ENCODE assay signal across 26 cellular contexts in the genomic region with DNA sequence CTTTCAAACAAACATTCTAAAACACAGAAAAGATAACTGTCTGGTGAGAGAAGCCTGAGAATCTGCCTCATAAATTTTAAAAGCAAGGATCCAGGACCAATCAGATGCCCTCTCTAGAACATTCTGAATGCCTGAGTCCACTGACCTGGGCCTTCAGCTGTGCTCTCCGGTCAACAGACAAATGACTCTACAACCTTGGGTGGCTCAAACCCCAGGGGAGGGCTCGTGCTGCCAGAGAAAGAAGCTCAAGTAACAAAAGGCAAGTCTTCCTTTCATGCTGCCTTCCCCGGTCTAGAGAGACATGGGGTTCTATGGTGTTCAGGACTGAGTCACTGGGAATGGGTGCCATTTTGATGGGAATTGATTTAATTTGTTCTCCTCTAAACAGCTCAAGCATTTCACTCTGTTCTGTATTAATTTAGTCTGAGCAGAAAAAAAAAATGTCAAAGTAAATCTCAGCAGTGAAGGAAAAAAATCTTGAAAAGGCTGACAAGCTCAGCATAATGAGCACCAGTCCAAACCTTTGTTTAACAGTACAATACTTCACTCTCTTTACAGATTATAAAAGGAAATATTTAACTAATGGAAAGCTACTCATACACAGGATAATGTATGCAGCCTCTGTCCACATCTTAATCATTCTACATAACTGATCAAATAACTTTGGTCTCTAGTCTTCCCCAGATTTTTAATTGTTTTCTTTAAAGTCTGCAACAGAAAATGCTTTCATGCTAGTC.
DNase-seq lines count a peak whose midpoint lies in the region; ATAC-seq and TF ChIP-seq lines count a peak whose summit lies in the region.
"Had no signal": no experiment of that assay in that cellular context is flagged by ENCODE, and none has a peak within 500 bp of the region (broad histone marks: within the 10 kb centered on the region; RNA-seq: fewer than 3 reads in every experiment).

No MANE protein-coding gene starts in this region.

- no peaks in the 10 kb centered on the region for H3K79me1 ChIP-seq in mesendoderm (ENCODE audit: low read length)

- H3K9me3 Mint-ChIP-seq in nephron progenitor cell (peaks cover 8% of the 10 kb centered on the region), type B pancreatic cell (peaks cover 9% of the 10 kb centered on the region)
- no peaks in the 10 kb centered on the region for H3K9me3 Mint-ChIP-seq in CD8-positive, alpha-beta memory T cell
- H3K9me3 Mint-ChIP-seq: activated T-helper 17 cell treated with anti-CD3 and anti-CD28 coated beads, Interleukin-2, amount 50 U/mL, for 72 hours; stimulated activated naive CD8-positive, alpha-beta T cell treated with anti-CD3 and anti-CD28 coated beads, Interleukin-15, Interleukin-2, amounts not matched to agents 100 ng/mL and 50 ng/mL, for 24 hours had no signal

- H3K4ac ChIP-seq in mesendoderm (ENCODE audit: low read depth, low read length): no peak overlapping the region

- no peak overlapping the region for H3K23ac ChIP-seq in mesendoderm (ENCODE audit: low read length)

- TF ChIP-seq POLR2A in heart left ventricle (IDR thresholded peaks at IDR 0.05) (no peak), esophagus muscularis mucosa (IDR thresholded peaks at IDR 0.05; ENCODE audit: low read depth) (no peak)

- no peak overlapping the region for H3K27ac Mint-ChIP-seq in nephron progenitor cell
- H3K27ac Mint-ChIP-seq in type B pancreatic cell: peak overlapping the region; percentile 32
- no peak overlapping the region for H3K27ac Mint-ChIP-seq in CD8-positive, alpha-beta memory T cell
- H3K27ac Mint-ChIP-seq: activated naive CD8-positive, alpha-beta T cell; activated T-helper 17 cell treated with anti-CD3 and anti-CD28 coated beads, Interleukin-2, amount 50 U/mL, for 72 hours; mesothelial cell of epicardium; stimulated activated naive CD8-positive, alpha-beta T cell treated with anti-CD3 and anti-CD28 coated beads, Interleukin-15, Interleukin-2, amounts not matched to agents 100 ng/mL and 50 ng/mL, for 24 hours had no signal

- H3K9ac ChIP-seq in mesendoderm (ENCODE audit: low read length): no peak overlapping the region
- H3K9ac ChIP-seq: SK-N-SH had no signal

- ATAC-seq in Right ventricle myocardium superior (ENCODE audit: poor library complexity): no peak
- no peak for ATAC-seq in heart left ventricle
- ATAC-seq: activated T-helper 17 cell treated with anti-CD3 and anti-CD28 coated beads, Interleukin-2, amount 50 U/mL, for 72 hours; HepG2 had no signal

- no peaks in the 10 kb centered on the region for H3K79me2 ChIP-seq in mesendoderm (ENCODE audit: control insufficient read depth, insufficient read depth, low read length)

- H4K8ac ChIP-seq in mesendoderm (ENCODE audit: low read depth, low read length): no peak overlapping the region

- H3K4me2 ChIP-seq in mesendoderm (ENCODE audit: low read length): no peak overlapping the region
- H3K4me2 ChIP-seq: SK-N-SH had no signal

- H2BK15ac ChIP-seq in mesendoderm (replicated peaks; ENCODE audit: low read depth): no peak overlapping the region

- H3K27ac ChIP-seq in heart left ventricle (peak overlapping the region in 5 of 12 donors; percentile 5 to 41 (median 21)), esophagus muscularis mucosa (replicated peaks in 1 of 4) (peak overlapping the region in 3 of 4 donors; percentile 15 to 38 (median 25)), mesendoderm (ENCODE audit: low read depth, low read length) (no peak overlapping the region)
- H3K27ac ChIP-seq in CD8-positive, alpha-beta memory T cell (ENCODE audit: low read depth, low read length): no peak overlapping the region
- H3K27ac ChIP-seq: breast epithelium, HL-60 had no signal

- CTCF ChIA-PET in CD8-positive, alpha-beta memory T cell (lab: Charles Lee): interaction anchor here (0.9 kb wide), 1 partner anchor 9 kb away, joined by 3 read pairs; no protein-coding TSS in a partner anchor

- TF ChIP-seq EP300 in esophagus muscularis mucosa (IDR thresholded peaks at IDR 0.05): no peak

- H3K36me3 Mint-ChIP-seq in nephron progenitor cell (ENCODE audit: low read depth): peaks cover 10% of the 10 kb centered on the region
- no peaks in the 10 kb centered on the region for H3K36me3 Mint-ChIP-seq in type B pancreatic cell
- no peaks in the 10 kb centered on the region for H3K36me3 Mint-ChIP-seq in CD8-positive, alpha-beta memory T cell
- H3K36me3 Mint-ChIP-seq: mesothelial cell of epicardium had no signal

- H3K4me3 Mint-ChIP-seq in nephron progenitor cell: no peak overlapping the region
- H3K4me3 Mint-ChIP-seq in type B pancreatic cell: no peak overlapping the region
- no peak overlapping the region for H3K4me3 Mint-ChIP-seq in CD8-positive, alpha-beta memory T cell
- H3K4me3 Mint-ChIP-seq: activated naive CD8-positive, alpha-beta T cell; activated T-helper 17 cell treated with anti-CD3 and anti-CD28 coated beads, Interleukin-2, amount 50 U/mL, for 72 hours; mesothelial cell of epicardium; stimulated activated naive CD8-positive, alpha-beta T cell treated with anti-CD3 and anti-CD28 coated beads, Interleukin-15, Interleukin-2, amounts not matched to agents 100 ng/mL and 50 ng/mL, for 24 hours had no signal

- H3K27me3 Mint-ChIP-seq in nephron progenitor cell (ENCODE audit: low read depth, poor library complexity) (peaks cover 5% of the 10 kb centered on the region), type B pancreatic cell (no peaks in the 10 kb centered on the region)
- H3K27me3 Mint-ChIP-seq in CD8-positive, alpha-beta memory T cell: peaks cover 4 to 12% of the 10 kb centered on the region in 2 donors

- TF ChIP-seq CTCF in heart left ventricle (IDR thresholded peaks at IDR 0.05) (no peak), esophagus muscularis mucosa (IDR thresholded peaks at IDR 0.05) (no peak), nephron progenitor cell (IDR thresholded peaks at IDR 0.05) (no peak), type B pancreatic cell (conservative IDR thresholded peaks at IDR 0.05) (no peak), foreskin fibroblast (IDR thresholded peaks at IDR 0.05; ENCODE audit: low read depth, low read length) (no peak)

- H3K36me3 ChIP-seq in heart left ventricle (no peaks in the 10 kb centered on the region), esophagus muscularis mucosa (no peaks in the 10 kb centered on the region), mesendoderm (ENCODE audit: control insufficient read depth, insufficient read depth, low read length) (no peaks in the 10 kb centered on the region)
- H3K36me3 ChIP-seq in CD8-positive, alpha-beta memory T cell (ENCODE audit: insufficient read depth, low read length): no peaks in the 10 kb centered on the region
- H3K36me3 ChIP-seq: breast epithelium, tibial nerve had no signal

- H3K4me1 ChIP-seq in heart left ventricle (peaks cover 0 to 43% (median 7%) of the 10 kb centered on the region in 12 donors), esophagus muscularis mucosa (peaks cover under 1 to 70% (median 64%) of the 10 kb centered on the region in 4 donors), mesendoderm (ENCODE audit: control insufficient read depth, low read depth, low read length) (no peaks in the 10 kb centered on the region)
- no peaks in the 10 kb centered on the region for H3K4me1 ChIP-seq in CD8-positive, alpha-beta memory T cell (ENCODE audit: insufficient read depth, low read length)

- H3K4me1 Mint-ChIP-seq in nephron progenitor cell: peaks cover 32% of the 10 kb centered on the region
- peaks cover 26% of the 10 kb centered on the region for H3K4me1 Mint-ChIP-seq in type B pancreatic cell (ENCODE audit: unreplicated experiment)
- H3K4me1 Mint-ChIP-seq in CD8-positive, alpha-beta memory T cell: no peaks in the 10 kb centered on the region
- H3K4me1 Mint-ChIP-seq: activated T-helper 17 cell treated with anti-CD3 and anti-CD28 coated beads, Interleukin-2, amount 50 U/mL, for 72 hours had no signal

- no peak overlapping the region for H3K4me3 ChIP-seq in heart left ventricle
- H3K4me3 ChIP-seq in esophagus muscularis mucosa: no peak overlapping the region
- no peak overlapping the region for H3K4me3 ChIP-seq in CD8-positive, alpha-beta memory T cell (ENCODE audit: low read length)
- no peak overlapping the region for H3K4me3 ChIP-seq in foreskin fibroblast (ENCODE audit: low read depth in 1 of 2, low read length in 2 of 2)
- no peak overlapping the region for H3K4me3 ChIP-seq in mesendoderm (ENCODE audit: low read length)
- H3K4me3 ChIP-seq: breast epithelium, coronary artery, tibial nerve had no signal

- peak; percentile 52 for DNase-seq in Right ventricle myocardium superior
- no peak for DNase-seq in heart left ventricle
- DNase-seq in esophagus muscularis mucosa (ENCODE audit: extremely low spot score): no peak
- peak; percentile 7 for DNase-seq in nephron progenitor cell
- DNase-seq in type B pancreatic cell (ENCODE audit: extremely low spot score, unreplicated experiment): no peak
- DNase-seq in CD8-positive, alpha-beta memory T cell: no peak
- DNase-seq in foreskin fibroblast: no peak
- DNase-seq in mesendoderm: no peak
- DNase-seq: activated CD4-positive, alpha-beta T cell treated with anti-CD3 and anti-CD28 coated beads, Interleukin-2, amount 50 U/mL, for 4 hours; activated CD8-positive, alpha-beta memory T cell treated with anti-CD3 and anti-CD28 coated beads, Interleukin-2, amount 50 U/mL, for 4 hours; COR-L47; DND-41; GOT3; kidney glomerular epithelial cell; NCI-H1436; NCI-H510A treated with DMSO at 0.1 percent for 48 hours; SK-N-SH had no signal

- intact Hi-C loops in Right ventricle myocardium superior (cut with DNase I) (no loop called here), heart left ventricle (cut with DNase I) (no loop called here), esophagus muscularis mucosa (cut with DNase I) (no loop called here)

- H3K9me3 ChIP-seq in heart left ventricle: no peaks in the 10 kb centered on the region
- no peaks in the 10 kb centered on the region for H3K9me3 ChIP-seq in esophagus muscularis mucosa
- no peaks in the 10 kb centered on the region for H3K9me3 ChIP-seq in CD8-positive, alpha-beta memory T cell (ENCODE audit: low read length)
- H3K9me3 ChIP-seq: breast epithelium, SK-N-SH, tibial nerve had no signal

- WGBS in heart left ventricle, 4 donors: 72 to 86% (median 75%) methylated on average over 3 of the region's 3 CpGs
- 84% methylated on average over 3 of the region's 3 CpGs for WGBS in esophagus muscularis mucosa
- no CpG with 5 or more reads among the region's 3 CpGs for WGBS in mesendoderm (ENCODE audit: extremely low coverage, insufficient coverage, low lambda C conversion rate)

- no peak overlapping the region for H3K56ac ChIP-seq in mesendoderm (ENCODE audit: low read length)

- H2AK5ac ChIP-seq in mesendoderm (ENCODE audit: low read length): no peak overlapping the region

- H3K18ac ChIP-seq in mesendoderm (ENCODE audit: low read length): no peak overlapping the region

- no peak overlapping the region for H2BK5ac ChIP-seq in mesendoderm (ENCODE audit: low read length)

- POLR2A ChIA-PET in CD8-positive, alpha-beta memory T cell (lab: Charles Lee): no interaction called here

- H2BK120ac ChIP-seq in mesendoderm (ENCODE audit: low read depth, low read length): no peak overlapping the region

- no peaks in the 10 kb centered on the region for H3K27me3 ChIP-seq in heart left ventricle
- no peaks in the 10 kb centered on the region for H3K27me3 ChIP-seq in esophagus muscularis mucosa
- no peaks in the 10 kb centered on the region for H3K27me3 ChIP-seq in CD8-positive, alpha-beta memory T cell (ENCODE audit: insufficient read depth, low read length, poor library complexity, severe bottlenecking)
- H3K27me3 ChIP-seq in mesendoderm (ENCODE audit: insufficient read depth, low read length, poor library complexity): no peaks in the 10 kb centered on the region
- H3K27me3 ChIP-seq: breast epithelium, tibial nerve had no signal

- no peak overlapping the region for H4K5ac ChIP-seq in mesendoderm (ENCODE audit: low read length)

Comparison
In these comparisons a context has a peak if more than half of its experiments do, and no peak if none do; other contexts are left out.
1. DNase-seq: peak in Right ventricle myocardium superior (single experiment) and nephron progenitor cell (single experiment); none in heart left ventricle (0 of 5), esophagus muscularis mucosa (single experiment), type B pancreatic cell (single experiment), CD8-positive, alpha-beta memory T cell (0 of 5), foreskin fibroblast (0 of 2) and mesendoderm (single experiment).
2. H3K27ac ChIP-seq: peak in esophagus muscularis mucosa (3 of 4); none in CD8-positive, alpha-beta memory T cell (single experiment) and mesendoderm (single experiment).